Comparison of ENCODE assay signal across 9 cellular contexts in the genomic region with DNA sequence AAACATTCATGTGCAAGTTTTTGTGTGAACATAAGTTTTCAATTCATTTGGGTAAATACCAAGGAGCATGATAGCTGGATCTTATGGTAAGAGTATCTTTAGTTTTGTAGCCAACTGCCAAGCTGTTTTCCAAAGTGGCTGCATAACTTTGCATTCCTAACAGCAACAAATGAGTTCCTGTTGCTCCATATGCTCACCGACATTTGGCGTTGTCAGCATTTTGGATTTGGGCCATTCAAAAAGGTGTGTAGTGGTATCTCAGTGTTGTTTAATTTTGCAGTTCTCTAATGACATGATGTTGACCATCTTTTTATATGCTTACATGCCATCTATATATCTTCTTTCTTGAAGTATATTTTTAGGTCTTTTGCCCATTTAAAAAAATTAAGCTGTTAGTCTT.
"Had no signal": no experiment of that assay in that cellular context is flagged by ENCODE, and none has a peak within 500 bp of the region (broad histone marks: within the 10 kb centered on the region; RNA-seq: fewer than 3 reads in every experiment).

No MANE protein-coding gene starts in this region.

- H3K36me3 ChIP-seq: HAP-1 had no signal

- DNase-seq: GM23248, GOT3, H7, HFFc6, Kasumi-1, KG1 had no signal

- H3K9ac ChIP-seq: GM23248 had no signal

- ATAC-seq: HCT116 had no signal

- H3K27ac ChIP-seq: GM23248, HL-60 had no signal

- H3K9me3 ChIP-seq: HAP-1 had no signal

- H2AFZ ChIP-seq: GM23248 had no signal

- H3K4me3 ChIP-seq: GM23248, HAP-1 had no signal

- H3K4me1 ChIP-seq: HAP-1 had no signal
